1 cellular context compared by ENCODE assay signal in genomic region chr7:134211817-134212216, GRCh38.
TF ChIP-seq lines count a peak whose summit lies in the region.

No MANE protein-coding gene starts in this region.

TF ChIP-seq in K562, 482 proteins besides CTCF, POLR2A, EP300 and RAD21 (continued from another document and continues in another):
- TF ChIP-seq PBX2 (CRISPR knock-in tag; IDR thresholded peaks at IDR 0.05; ENCODE audit: low read depth) (no peak), PBX2 (tag; conservative IDR thresholded peaks at IDR 0.05; ENCODE audit: low read depth) (no peak), HMGN3 (IDR thresholded peaks at IDR 0.05; ENCODE audit: borderline replicate concordance, extremely low read depth, insufficient read length, low read depth, low read length) (no peak), CBFB (CRISPR knock-in tag; IDR thresholded peaks at IDR 0.05) (no peak), PTRF (tag; IDR thresholded peaks at IDR 0.05) (no peak), NCOA1 (IDR thresholded peaks at IDR 0.05; ENCODE audit: low read depth) (no peak), ARID1B (IDR thresholded peaks at IDR 0.05) (peak; percentile 66), CREB1 (IDR thresholded peaks at IDR 0.05) (no peak), CREB1 (CRISPR knock-in tag; IDR thresholded peaks at IDR 0.05) (no peak), NR2F6 (CRISPR knock-in tag; IDR thresholded peaks at IDR 0.05) (no peak), HNRNPH1 (optimal IDR thresholded peaks at IDR 0.05; ENCODE audit: low read depth, low read length) (no peak), BCOR (IDR thresholded peaks at IDR 0.05) (no peak), ZNF830 (CRISPR knock-in tag; IDR thresholded peaks at IDR 0.05) (no peak), PRMT5 (CRISPR knock-in tag; IDR thresholded peaks at IDR 0.05) (no peak), CBX5 (IDR thresholded peaks at IDR 0.05; ENCODE audit: borderline replicate concordance, low read depth) (no peak), TAF15 (IDR thresholded peaks at IDR 0.05; ENCODE audit: low read depth, low read length) (no peak), MTA2 (IDR thresholded peaks at IDR 0.05; ENCODE audit: low read depth) (no peak), NCOA2 (IDR thresholded peaks at IDR 0.05; ENCODE audit: partially characterized antibody in 2 of 2) (no peak), TBP (optimal IDR thresholded peaks at IDR 0.05; ENCODE audit: low read depth, low read length) (no peak), NRF1 (conservative IDR thresholded peaks at IDR 0.05 in 1 of 2, IDR thresholded peaks at IDR 0.05 in 1 of 2) (no peak), RBM17 (IDR thresholded peaks at IDR 0.05; ENCODE audit: borderline replicate concordance, low read depth, low read length) (no peak), NFXL1 (CRISPR knock-in tag; IDR thresholded peaks at IDR 0.05) (no peak), CBX3 (IDR thresholded peaks at IDR 0.05; ENCODE audit: borderline replicate concordance in 1 of 2, low read length in 2 of 2) (0 out of 3 replicates have a peak, but pooled peaks of 1 of the 2 experiments have one; percentile 13), L3MBTL2 (IDR thresholded peaks at IDR 0.05) (peak; percentile 44; the same call in 1 of the 2 replicates), SRSF3 (IDR thresholded peaks at IDR 0.05; ENCODE audit: insufficient read depth, low read length) (no peak), NR4A1 (CRISPR knock-in tag; IDR thresholded peaks at IDR 0.05) (no peak), NR4A1 (tag; IDR thresholded peaks at IDR 0.05) (0 out of 2 replicates have a peak, but pooled peaks have one; percentile 44), TAF7 (tag; IDR thresholded peaks at IDR 0.05) (no peak), ESRRA (IDR thresholded peaks at IDR 0.05; ENCODE audit: borderline replicate concordance, low read depth) (no peak), ZNF76 (CRISPR knock-in tag; IDR thresholded peaks at IDR 0.05; ENCODE audit: borderline replicate concordance) (no peak), ZNF217 (CRISPR knock-in tag; IDR thresholded peaks at IDR 0.05) (no peak), ZNF316 (IDR thresholded peaks at IDR 0.05) (no peak), ZNF444 (CRISPR knock-in tag; IDR thresholded peaks at IDR 0.05) (no peak), ZNF121 (CRISPR knock-in tag; conservative IDR thresholded peaks at IDR 0.05) (no peak), ZFP36 (IDR thresholded peaks at IDR 0.05; ENCODE audit: low read depth, low read length, partially characterized antibody) (no peak)
- TF ChIP-seq, protein P1, sequence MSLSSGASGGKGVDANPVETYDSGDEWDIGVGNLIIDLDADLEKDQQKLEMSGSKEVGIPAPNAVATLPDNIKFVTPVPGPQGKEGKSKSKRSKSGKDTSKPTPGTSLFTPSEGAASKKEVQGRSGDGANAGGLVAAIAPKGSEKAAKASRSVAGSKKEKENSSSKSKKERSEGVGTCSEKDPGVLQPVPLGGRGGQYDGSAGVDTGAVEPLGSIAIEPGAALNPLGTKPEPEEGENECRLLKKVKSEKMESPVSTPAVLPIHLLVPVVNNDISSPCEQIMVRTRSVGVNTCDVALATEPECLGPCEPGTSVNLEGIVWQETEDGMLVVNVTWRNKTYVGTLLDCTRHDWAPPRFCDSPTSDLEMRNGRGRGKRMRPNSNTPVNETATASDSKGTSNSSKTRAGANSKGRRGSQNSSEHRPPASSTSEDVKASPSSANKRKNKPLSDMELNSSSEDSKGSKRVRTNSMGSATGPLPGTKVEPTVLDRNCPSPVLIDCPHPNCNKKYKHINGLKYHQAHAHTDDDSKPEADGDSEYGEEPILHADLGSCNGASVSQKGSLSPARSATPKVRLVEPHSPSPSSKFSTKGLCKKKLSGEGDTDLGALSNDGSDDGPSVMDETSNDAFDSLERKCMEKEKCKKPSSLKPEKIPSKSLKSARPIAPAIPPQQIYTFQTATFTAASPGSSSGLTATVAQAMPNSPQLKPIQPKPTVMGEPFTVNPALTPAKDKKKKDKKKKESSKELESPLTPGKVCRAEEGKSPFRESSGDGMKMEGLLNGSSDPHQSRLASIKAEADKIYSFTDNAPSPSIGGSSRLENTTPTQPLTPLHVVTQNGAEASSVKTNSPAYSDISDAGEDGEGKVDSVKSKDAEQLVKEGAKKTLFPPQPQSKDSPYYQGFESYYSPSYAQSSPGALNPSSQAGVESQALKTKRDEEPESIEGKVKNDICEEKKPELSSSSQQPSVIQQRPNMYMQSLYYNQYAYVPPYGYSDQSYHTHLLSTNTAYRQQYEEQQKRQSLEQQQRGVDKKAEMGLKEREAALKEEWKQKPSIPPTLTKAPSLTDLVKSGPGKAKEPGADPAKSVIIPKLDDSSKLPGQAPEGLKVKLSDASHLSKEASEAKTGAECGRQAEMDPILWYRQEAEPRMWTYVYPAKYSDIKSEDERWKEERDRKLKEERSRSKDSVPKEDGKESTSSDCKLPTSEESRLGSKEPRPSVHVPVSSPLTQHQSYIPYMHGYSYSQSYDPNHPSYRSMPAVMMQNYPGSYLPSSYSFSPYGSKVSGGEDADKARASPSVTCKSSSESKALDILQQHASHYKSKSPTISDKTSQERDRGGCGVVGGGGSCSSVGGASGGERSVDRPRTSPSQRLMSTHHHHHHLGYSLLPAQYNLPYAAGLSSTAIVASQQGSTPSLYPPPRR (CRISPR knock-in tag; IDR thresholded peaks at IDR 0.05; ENCODE audit: borderline replicate concordance) = no peak
- TF ChIP-seq, protein P2, sequence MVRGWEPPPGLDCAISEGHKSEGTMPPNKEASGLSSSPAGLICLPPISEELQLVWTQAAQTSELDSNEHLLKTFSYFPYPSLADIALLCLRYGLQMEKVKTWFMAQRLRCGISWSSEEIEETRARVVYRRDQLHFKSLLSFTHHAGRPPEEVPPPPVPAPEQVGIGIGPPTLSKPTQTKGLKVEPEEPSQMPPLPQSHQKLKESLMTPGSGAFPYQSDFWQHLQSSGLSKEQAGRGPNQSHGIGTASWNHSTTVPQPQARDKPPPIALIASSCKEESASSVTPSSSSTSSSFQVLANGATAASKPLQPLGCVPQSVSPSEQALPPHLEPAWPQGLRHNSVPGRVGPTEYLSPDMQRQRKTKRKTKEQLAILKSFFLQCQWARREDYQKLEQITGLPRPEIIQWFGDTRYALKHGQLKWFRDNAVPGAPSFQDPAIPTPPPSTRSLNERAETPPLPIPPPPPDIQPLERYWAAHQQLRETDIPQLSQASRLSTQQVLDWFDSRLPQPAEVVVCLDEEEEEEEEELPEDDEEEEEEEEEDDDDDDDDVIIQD (CRISPR knock-in tag; IDR thresholded peaks at IDR 0.05) = no peak
- TF ChIP-seq, protein P3, sequence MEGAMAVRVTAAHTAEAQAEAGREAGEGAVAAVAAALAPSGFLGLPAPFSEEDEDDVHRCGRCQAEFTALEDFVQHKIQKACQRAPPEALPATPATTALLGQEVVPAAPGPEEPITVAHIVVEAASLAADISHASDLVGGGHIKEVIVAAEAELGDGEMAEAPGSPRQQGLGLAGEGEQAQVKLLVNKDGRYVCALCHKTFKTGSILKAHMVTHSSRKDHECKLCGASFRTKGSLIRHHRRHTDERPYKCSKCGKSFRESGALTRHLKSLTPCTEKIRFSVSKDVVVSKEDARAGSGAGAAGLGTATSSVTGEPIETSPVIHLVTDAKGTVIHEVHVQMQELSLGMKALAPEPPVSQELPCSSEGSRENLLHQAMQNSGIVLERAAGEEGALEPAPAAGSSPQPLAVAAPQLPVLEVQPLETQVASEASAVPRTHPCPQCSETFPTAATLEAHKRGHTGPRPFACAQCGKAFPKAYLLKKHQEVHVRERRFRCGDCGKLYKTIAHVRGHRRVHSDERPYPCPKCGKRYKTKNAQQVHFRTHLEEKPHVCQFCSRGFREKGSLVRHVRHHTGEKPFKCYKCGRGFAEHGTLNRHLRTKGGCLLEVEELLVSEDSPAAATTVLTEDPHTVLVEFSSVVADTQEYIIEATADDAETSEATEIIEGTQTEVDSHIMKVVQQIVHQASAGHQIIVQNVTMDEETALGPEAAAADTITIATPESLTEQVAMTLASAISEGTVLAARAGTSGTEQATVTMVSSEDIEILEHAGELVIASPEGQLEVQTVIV (CRISPR knock-in tag; IDR thresholded peaks at IDR 0.05; ENCODE audit: borderline replicate concordance) = 0 out of 2 replicates have a peak, but pooled peaks have one; percentile 55
- TF ChIP-seq, protein P4, sequence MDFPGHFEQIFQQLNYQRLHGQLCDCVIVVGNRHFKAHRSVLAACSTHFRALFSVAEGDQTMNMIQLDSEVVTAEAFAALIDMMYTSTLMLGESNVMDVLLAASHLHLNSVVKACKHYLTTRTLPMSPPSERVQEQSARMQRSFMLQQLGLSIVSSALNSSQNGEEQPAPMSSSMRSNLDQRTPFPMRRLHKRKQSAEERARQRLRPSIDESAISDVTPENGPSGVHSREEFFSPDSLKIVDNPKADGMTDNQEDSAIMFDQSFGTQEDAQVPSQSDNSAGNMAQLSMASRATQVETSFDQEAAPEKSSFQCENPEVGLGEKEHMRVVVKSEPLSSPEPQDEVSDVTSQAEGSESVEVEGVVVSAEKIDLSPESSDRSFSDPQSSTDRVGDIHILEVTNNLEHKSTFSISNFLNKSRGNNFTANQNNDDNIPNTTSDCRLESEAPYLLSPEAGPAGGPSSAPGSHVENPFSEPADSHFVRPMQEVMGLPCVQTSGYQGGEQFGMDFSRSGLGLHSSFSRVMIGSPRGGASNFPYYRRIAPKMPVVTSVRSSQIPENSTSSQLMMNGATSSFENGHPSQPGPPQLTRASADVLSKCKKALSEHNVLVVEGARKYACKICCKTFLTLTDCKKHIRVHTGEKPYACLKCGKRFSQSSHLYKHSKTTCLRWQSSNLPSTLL (IDR thresholded peaks at IDR 0.05) = no peak
- TF ChIP-seq, protein P5, sequence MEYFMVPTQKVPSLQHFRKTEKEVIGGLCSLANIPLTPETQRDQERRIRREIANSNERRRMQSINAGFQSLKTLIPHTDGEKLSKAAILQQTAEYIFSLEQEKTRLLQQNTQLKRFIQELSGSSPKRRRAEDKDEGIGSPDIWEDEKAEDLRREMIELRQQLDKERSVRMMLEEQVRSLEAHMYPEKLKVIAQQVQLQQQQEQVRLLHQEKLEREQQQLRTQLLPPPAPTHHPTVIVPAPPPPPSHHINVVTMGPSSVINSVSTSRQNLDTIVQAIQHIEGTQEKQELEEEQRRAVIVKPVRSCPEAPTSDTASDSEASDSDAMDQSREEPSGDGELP (CRISPR knock-in tag; IDR thresholded peaks at IDR 0.05; ENCODE audit: borderline replicate concordance) = no peak
- TF ChIP-seq, protein P6, sequence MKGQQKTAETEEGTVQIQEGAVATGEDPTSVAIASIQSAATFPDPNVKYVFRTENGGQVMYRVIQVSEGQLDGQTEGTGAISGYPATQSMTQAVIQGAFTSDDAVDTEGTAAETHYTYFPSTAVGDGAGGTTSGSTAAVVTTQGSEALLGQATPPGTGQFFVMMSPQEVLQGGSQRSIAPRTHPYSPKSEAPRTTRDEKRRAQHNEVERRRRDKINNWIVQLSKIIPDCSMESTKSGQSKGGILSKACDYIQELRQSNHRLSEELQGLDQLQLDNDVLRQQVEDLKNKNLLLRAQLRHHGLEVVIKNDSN (CRISPR knock-in tag; IDR thresholded peaks at IDR 0.05) = no peak
- TF ChIP-seq, protein P7, sequence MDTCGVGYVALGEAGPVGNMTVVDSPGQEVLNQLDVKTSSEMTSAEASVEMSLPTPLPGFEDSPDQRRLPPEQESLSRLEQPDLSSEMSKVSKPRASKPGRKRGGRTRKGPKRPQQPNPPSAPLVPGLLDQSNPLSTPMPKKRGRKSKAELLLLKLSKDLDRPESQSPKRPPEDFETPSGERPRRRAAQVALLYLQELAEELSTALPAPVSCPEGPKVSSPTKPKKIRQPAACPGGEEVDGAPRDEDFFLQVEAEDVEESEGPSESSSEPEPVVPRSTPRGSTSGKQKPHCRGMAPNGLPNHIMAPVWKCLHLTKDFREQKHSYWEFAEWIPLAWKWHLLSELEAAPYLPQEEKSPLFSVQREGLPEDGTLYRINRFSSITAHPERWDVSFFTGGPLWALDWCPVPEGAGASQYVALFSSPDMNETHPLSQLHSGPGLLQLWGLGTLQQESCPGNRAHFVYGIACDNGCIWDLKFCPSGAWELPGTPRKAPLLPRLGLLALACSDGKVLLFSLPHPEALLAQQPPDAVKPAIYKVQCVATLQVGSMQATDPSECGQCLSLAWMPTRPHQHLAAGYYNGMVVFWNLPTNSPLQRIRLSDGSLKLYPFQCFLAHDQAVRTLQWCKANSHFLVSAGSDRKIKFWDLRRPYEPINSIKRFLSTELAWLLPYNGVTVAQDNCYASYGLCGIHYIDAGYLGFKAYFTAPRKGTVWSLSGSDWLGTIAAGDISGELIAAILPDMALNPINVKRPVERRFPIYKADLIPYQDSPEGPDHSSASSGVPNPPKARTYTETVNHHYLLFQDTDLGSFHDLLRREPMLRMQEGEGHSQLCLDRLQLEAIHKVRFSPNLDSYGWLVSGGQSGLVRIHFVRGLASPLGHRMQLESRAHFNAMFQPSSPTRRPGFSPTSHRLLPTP (IDR thresholded peaks at IDR 0.05; ENCODE audit: borderline replicate concordance, extremely low read depth, insufficient read length) = no peak
